Comparison of ENCODE assay signal across 8 cellular contexts in genomic region chr14:75127474-75127820, GRCh38. TPM values are rescaled to one million over a fixed set of nuclear protein-coding genes. Genes with fewer than 3 reads are reported as not detected.
DNase-seq lines count a peak whose midpoint lies in the region; ATAC-seq, FAIRE-seq and TF ChIP-seq lines count a peak whose summit lies in the region.
"Not testable (repeated sequence)": the region's sequence is repeated elsewhere in the genome, so short reads cannot be mapped to it uniquely, and the experiment has no call there.

No MANE protein-coding gene starts in this region.

- H3K36me3 ChIP-seq in Karpas-422 (ENCODE audit: insufficient read depth, low read length) = peaks cover 13% of the 10 kb centered on the region; the same call in 1 of the 2 replicates
- H3K36me3 ChIP-seq in GM12878 (ENCODE audit: control insufficient read depth in 2 of 2, insufficient read depth in 2 of 2, low read length in 1 of 2) = not testable (repeated sequence)
- H3K36me3 ChIP-seq in lower lobe of right lung = peaks cover 15% of the 10 kb centered on the region
- H3K36me3 ChIP-seq in upper lobe of left lung = peaks cover 0 to 18% (median 0%) of the 10 kb centered on the region in 4 donors

- H3K4me2 ChIP-seq in Karpas-422 (ENCODE audit: low read depth, low read length, poor library complexity, severe bottlenecking) (peak overlapping the region; percentile 86), GM12878 (ENCODE audit: control insufficient read depth, insufficient read depth) (peak overlapping the region; percentile 95)

- in situ Hi-C loops in GM12878 (cut with MboI) = loop anchor here (5.0 to 10.0 kb wide), 3 partner anchors 357 to 527 kb away; no protein-coding TSS in a partner anchor

- H3K9me2 ChIP-seq in Karpas-422 (replicated peaks; ENCODE audit: insufficient read depth, low read length) = not testable (repeated sequence)

- H3K9me3 ChIP-seq in Karpas-422 (ENCODE audit: low read length); GM12878 (replicated peaks; ENCODE audit: control insufficient read depth, insufficient read depth, low read length); lower lobe of right lung; upper lobe of left lung: not testable (repeated sequence)

- not testable (repeated sequence) for ATAC-seq in WTC11, GM12878
- ATAC-seq in lower lobe of right lung (peak; percentile 15 to 44), upper lobe of left lung (ENCODE audit: low FRiP score in 2 of 2) (peak in 1 of 2 donors; percentile 24)

- BruUV-seq in GM12878 (replicated peaks; lab: Mats Ljungman, UMichigan) = not testable (repeated sequence)

- H3K4me3 Mint-ChIP-seq in WTC11 = peak overlapping the region; percentile 87

- POLR2A ChIA-PET in WTC11 (lab: Charles Lee) (interaction anchor here (0.6 to 1.8 kb wide), 4 partner anchors 112 to 168 kb away, joined by 4 to 5 read pairs (median 4); no protein-coding TSS in a partner anchor), GM12878 (lab: Charles Lee) (interaction anchor here (0.6 to 1.3 kb wide), 4 partner anchors 10 to 175 kb away, joined by 3 read pairs; no protein-coding TSS in a partner anchor)

- SMC1A ChIA-PET in GM12878 (lab: Charles Lee; ENCODE audit: uncharacterized antibody, unreplicated experiment) = interaction anchor here (1.0 to 5.2 kb wide), 6 partner anchors 9 to 178 kb away, joined by 3 to 154 read pairs (median 10); no protein-coding TSS in a partner anchor

- peak overlapping the region; percentile 84 for H3K27ac Mint-ChIP-seq in WTC11

- H3K9me3 Mint-ChIP-seq in WTC11 = not testable (repeated sequence)

- DNase-seq in DMS53 (lab: John Stamatoyannopoulos, UW) = peak; percentile 65
- peak; percentile 76 for DNase-seq in Karpas-422
- DNase-seq in WTC11 (ENCODE audit: low spot score); GM12878 (ENCODE audit: low read depth, low spot score); fibroblast of mammary gland (ENCODE audit: low read depth); lower lobe of right lung: not testable (repeated sequence)
- DNase-seq in renal cortical epithelial cell (ENCODE audit: low read depth) = peak; percentile 25
- peak in 1 of 2 donors; percentile 24 for DNase-seq in upper lobe of left lung

- H3K9ac ChIP-seq in Karpas-422 (ENCODE audit: low read length) (peak overlapping the region; percentile 91), GM12878 (ENCODE audit: control insufficient read depth, insufficient read depth, low read length) (peak overlapping the region; percentile 95)

- RAD21 ChIA-PET in GM12878 (lab: Charles Lee; ENCODE audit: unreplicated experiment) = interaction anchor here (1.2 to 2.4 kb wide), 4 partner anchors 11 to 326 kb away, joined by 3 to 6 read pairs (median 4); no protein-coding TSS in a partner anchor

- H3K4me1 ChIP-seq in Karpas-422 (ENCODE audit: low read length) (peaks cover 43% of the 10 kb centered on the region), GM12878 (ENCODE audit: control insufficient read depth, insufficient read depth, low read length) (peaks cover 11% of the 10 kb centered on the region), lower lobe of right lung (peaks cover 47% of the 10 kb centered on the region), upper lobe of left lung (peaks cover 22 to 42% (median 34%) of the 10 kb centered on the region in 4 donors)

- H3K36me3 Mint-ChIP-seq in WTC11 = not testable (repeated sequence)

- not testable (repeated sequence) for FAIRE-seq in GM12878 (lab: Jason Lieb, UNC)

- intact Hi-C loops in GM12878 (cut with micrococcal nuclease; ENCODE audit: unreplicated experiment) = loop anchor here (2.0 kb wide), 1 partner anchor 359 kb away; no protein-coding TSS in a partner anchor
- intact Hi-C loops in lower lobe of right lung (cut with DNase I) = not testable (repeated sequence)

- H3K79me2 ChIP-seq in Karpas-422 (ENCODE audit: low read length) = peaks cover 69% of the 10 kb centered on the region
- H3K79me2 ChIP-seq in GM12878 (ENCODE audit: control insufficient read depth, insufficient read depth, low read length) = peaks cover 32% of the 10 kb centered on the region

- TF ChIP-seq RAD21 in GM12878 (IDR thresholded peaks at IDR 0.05; ENCODE audit: insufficient read depth, low read depth, low read length) = not testable (repeated sequence)

- not testable (repeated sequence) for H3K27me3 ChIP-seq in Karpas-422 (ENCODE audit: low read length); GM12878 (replicated peaks in 1 of 2; ENCODE audit: control insufficient read depth in 2 of 2, insufficient read depth in 2 of 2, low read length in 1 of 2); lower lobe of right lung (ENCODE audit: low read depth); upper lobe of left lung

- H3K27me3 Mint-ChIP-seq in WTC11 (ENCODE audit: low read depth) = not testable (repeated sequence)

- H3K4me3 ChIP-seq in Karpas-422 (ENCODE audit: low read length) = peak overlapping the region; percentile 93
- peak overlapping the region; percentile 76 for H3K4me3 ChIP-seq in GM12878
- H3K4me3 ChIP-seq in fibroblast of mammary gland (ENCODE audit: control insufficient read depth, low read depth, low read length) = peak overlapping the region; percentile 79
- peak overlapping the region; percentile 94 for H3K4me3 ChIP-seq in lower lobe of right lung
- H3K4me3 ChIP-seq in upper lobe of left lung = peak overlapping the region; percentile 71 to 86 (median 76)

- not testable (repeated sequence) for TF ChIP-seq CTCF in WTC11 (IDR thresholded peaks at IDR 0.05); GM12878 (IDR thresholded peaks at IDR 0.05 in 2 of 3, conservative IDR thresholded peaks at IDR 0.05 in 1 of 3; ENCODE audit: control insufficient read depth in 2 of 3, extremely low read depth in 1 of 3, insufficient read depth in 1 of 3, low read depth in 3 of 3, low read length in 3 of 3); fibroblast of mammary gland (conservative IDR thresholded peaks at IDR 0.05; ENCODE audit: control insufficient read depth, insufficient read depth, low read depth, low read length); lower lobe of right lung (IDR thresholded peaks at IDR 0.05); upper lobe of left lung (IDR thresholded peaks at IDR 0.05)

- H2AFZ ChIP-seq in Karpas-422 (ENCODE audit: low read length) (peak overlapping the region; percentile 73), GM12878 (ENCODE audit: control insufficient read depth, low read depth, low read length) (peak overlapping the region; percentile 95)

- H4K20me1 ChIP-seq in Karpas-422 (ENCODE audit: insufficient read depth, low read depth, low read length); GM12878 (ENCODE audit: control insufficient read depth, insufficient read depth): not testable (repeated sequence)

- CTCF ChIA-PET in WTC11 (lab: Charles Lee) = interaction anchor here (1.0 to 1.3 kb wide), 3 partner anchors 58 to 361 kb away, joined by 3 to 8 read pairs (median 4); partner anchors contain the start of gene ZC2HC1C
- CTCF ChIA-PET in GM12878 (lab: Yijun Ruan, JAX) = interaction anchor here (0.6 to 11.2 kb wide), 5 partner anchors 10 to 299 kb away, joined by 3 to 279 read pairs (median 4); no protein-coding TSS in a partner anchor

- peaks cover 18% of the 10 kb centered on the region for H3K4me1 Mint-ChIP-seq in WTC11

- TF ChIP-seq POLR2A in GM12878 (IDR thresholded peaks at IDR 0.05; ENCODE audit: low read depth, low read length); upper lobe of left lung (IDR thresholded peaks at IDR 0.05): not testable (repeated sequence)

- 34% methylated on average over 16 of the region's 16 CpGs for WGBS in GM12878 (ENCODE audit: insufficient coverage, insufficient replicate concordance, low lambda C conversion rate, missing lambda C conversion rate)
- 31 to 32% methylated on average over 16 of the region's 16 CpGs for WGBS in upper lobe of left lung, 2 donors

- H3K27ac ChIP-seq in Karpas-422 (ENCODE audit: low read length) (peak overlapping the region; percentile 73), GM12878 (ENCODE audit: control insufficient read depth, insufficient read depth) (peak overlapping the region; percentile 88), lower lobe of right lung (peak overlapping the region; percentile 99), upper lobe of left lung (peak overlapping the region; percentile 94 to 99 (median 97))

- not testable (repeated sequence) for TF ChIP-seq EP300 in GM12878 (IDR thresholded peaks at IDR 0.05; ENCODE audit: borderline replicate concordance in 1 of 2, control insufficient read depth in 1 of 2, low read depth in 2 of 2, low read length in 2 of 2); upper lobe of left lung (IDR thresholded peaks at IDR 0.05)

RNA-seq across cellular contexts. Expression of gene NEK9, which starts 0.6 kb away (rescaled TPM):
- total RNA-seq in Karpas-422 (2014; rRNA removed; shearing (Covaris generic); ENCODE audit: low replicate concordance) = 103 and 179 TPM in 2 replicates
- total RNA-seq in WTC11 (2021) = 50.8 to 60.5 TPM (median 59.1 TPM) in 3 replicates
- 102 and 108 TPM in 2 replicates for total RNA-seq in GM12878 (2013; cell fraction: nucleolus; rRNA removed)
- 39.8 and 48.1 TPM in 2 replicates for total RNA-seq in GM12878 (2014; rRNA removed)
- total RNA-seq in GM12878 (2014; rRNA removed; fragmentation: Illumina TruSeq; extraction: Trizol) = 24.7 and 26.9 TPM in 2 replicates
- total RNA-seq in GM12878 (2021) = 78.8 and 83.0 TPM in 2 replicates
- 25.6 TPM for polyA plus RNA-seq in GM12878 (2011; ENCODE audit: low read depth)
- polyA plus RNA-seq in GM12878 (2011; rRNA removed) = 51.3 and 60.0 TPM in 2 replicates
- 21.7 and 34.4 TPM in 2 replicates for polyA plus RNA-seq in GM12878 (2011; cell fraction: cytosol; rRNA removed)
- 51.1 and 77.0 TPM in 2 replicates for polyA plus RNA-seq in GM12878 (2011; cell fraction: nucleus; rRNA removed)
- 34.2 and 38.4 TPM in 2 replicates for polyA plus RNA-seq in GM12878 (2012)
- 43.0 and 55.3 TPM in 2 replicates for polyA plus RNA-seq in GM12878 (2014; fragmentation: Illumina TruSeq; extraction: Trizol)
- polyA plus RNA-seq in GM12878 (2014; fragmentation: Nextera tagmentation; extraction: Ambion mirVana) = 10 to 100 TPM in 1 of 2 experiments, 1 to 10 TPM in 1; 6.0 to 15.7 TPM
- polyA plus RNA-seq in GM12878 (2014; rRNA removed) = 61.9 and 64.5 TPM in 2 replicates
- 10 to 100 TPM; 43.4 to 46.1 TPM for polyA plus RNA-seq in GM12878 (2016; fragmentation: Nextera tagmentation; extraction: Ambion mirVana)
- polyA minus RNA-seq in GM12878 (2011; rRNA and poly(A)+ RNA removed) = 41.1 and 51.6 TPM in 2 replicates
- 17.5 and 17.6 TPM in 2 replicates for polyA minus RNA-seq in GM12878 (2011; cell fraction: cytosol; rRNA and poly(A)+ RNA removed)
- 26.8 and 65.3 TPM in 2 replicates for polyA minus RNA-seq in GM12878 (2011; cell fraction: nucleus; rRNA and poly(A)+ RNA removed)
- total RNA-seq in lower lobe of right lung = 97.7 TPM
- 20.1 and 81.5 TPM in 2 replicates for total RNA-seq in renal cortical epithelial cell
- 10 to 100 TPM; 37.5 to 96.4 (median 78.9) TPM for total RNA-seq in upper lobe of left lung

RNA-seq across cellular contexts. Expression of gene TMED10, which starts 49.0 kb away (rescaled TPM):
- total RNA-seq in Karpas-422 (2014; rRNA removed; shearing (Covaris generic); ENCODE audit: low replicate concordance) = 104 and 349 TPM in 2 replicates
- 214 to 234 TPM (median 220 TPM) in 3 replicates for total RNA-seq in WTC11 (2021)
- total RNA-seq in GM12878 (2013; cell fraction: nucleolus; rRNA removed) = 138 and 145 TPM in 2 replicates
- total RNA-seq in GM12878 (2014; rRNA removed) = 99.8 and 107 TPM in 2 replicates
- 106 and 109 TPM in 2 replicates for total RNA-seq in GM12878 (2014; rRNA removed; fragmentation: Illumina TruSeq; extraction: Trizol)
- total RNA-seq in GM12878 (2021) = 147 and 161 TPM in 2 replicates
- 99.6 TPM for polyA plus RNA-seq in GM12878 (2011; ENCODE audit: low read depth)
- 199 and 223 TPM in 2 replicates for polyA plus RNA-seq in GM12878 (2011; rRNA removed)
- polyA plus RNA-seq in GM12878 (2011; cell fraction: cytosol; rRNA removed) = 154 and 164 TPM in 2 replicates
- polyA plus RNA-seq in GM12878 (2011; cell fraction: nucleus; rRNA removed) = 56.4 and 83.3 TPM in 2 replicates
- polyA plus RNA-seq in GM12878 (2012) = 95.7 and 127 TPM in 2 replicates
- polyA plus RNA-seq in GM12878 (2014; fragmentation: Illumina TruSeq; extraction: Trizol) = 169 and 214 TPM in 2 replicates
- 100 to 1,000 TPM; 150 to 270 TPM for polyA plus RNA-seq in GM12878 (2014; fragmentation: Nextera tagmentation; extraction: Ambion mirVana)
- polyA plus RNA-seq in GM12878 (2014; rRNA removed) = 115 and 121 TPM in 2 replicates
- 100 to 1,000 TPM; 244 to 254 TPM for polyA plus RNA-seq in GM12878 (2016; fragmentation: Nextera tagmentation; extraction: Ambion mirVana)
- 340 and 413 TPM in 2 replicates for polyA minus RNA-seq in GM12878 (2011; rRNA and poly(A)+ RNA removed)
- polyA minus RNA-seq in GM12878 (2011; cell fraction: cytosol; rRNA and poly(A)+ RNA removed) = 110 and 126 TPM in 2 replicates
- polyA minus RNA-seq in GM12878 (2011; cell fraction: nucleus; rRNA and poly(A)+ RNA removed) = 38.0 and 52.0 TPM in 2 replicates
- 286 TPM for total RNA-seq in lower lobe of right lung
- 304 and 361 TPM in 2 replicates for total RNA-seq in renal cortical epithelial cell
- total RNA-seq in upper lobe of left lung = 100 to 1,000 TPM in 4 of 6 donors, 10 to 100 TPM in 2; 72.3 to 314 (median 186) TPM

RNA-seq across cellular contexts. Expression of gene ZC2HC1C, which starts 58.0 kb away (rescaled TPM):
- 1.1 and 2.9 TPM in 2 replicates for total RNA-seq in Karpas-422 (2014; rRNA removed; shearing (Covaris generic); ENCODE audit: low replicate concordance)
- total RNA-seq in WTC11 (2021) = 1.3 to 1.8 TPM (median 1.6 TPM) in 3 replicates
- 0.56 and 1.1 TPM in 2 replicates for total RNA-seq in GM12878 (2013; cell fraction: nucleolus; rRNA removed)
- 1.8 and 2.2 TPM in 2 replicates for total RNA-seq in GM12878 (2014; rRNA removed)
- 1.8 and 2.0 TPM in 2 replicates for total RNA-seq in GM12878 (2014; rRNA removed; fragmentation: Illumina TruSeq; extraction: Trizol)
- 1.1 and 1.7 TPM in 2 replicates for total RNA-seq in GM12878 (2021)
- 1.2 TPM for polyA plus RNA-seq in GM12878 (2011; ENCODE audit: low read depth)
- polyA plus RNA-seq in GM12878 (2011; rRNA removed) = 0.71 and 0.92 TPM in 2 replicates
- polyA plus RNA-seq in GM12878 (2011; cell fraction: cytosol; rRNA removed) = 0.62 and 0.73 TPM in 2 replicates
- 0.48 and 1.1 TPM in 2 replicates for polyA plus RNA-seq in GM12878 (2011; cell fraction: nucleus; rRNA removed)
- 1.1 and 1.2 TPM in 2 replicates for polyA plus RNA-seq in GM12878 (2012)
- polyA plus RNA-seq in GM12878 (2014; fragmentation: Illumina TruSeq; extraction: Trizol) = 0.90 and 1.2 TPM in 2 replicates
- polyA plus RNA-seq in GM12878 (2014; fragmentation: Nextera tagmentation; extraction: Ambion mirVana) = 1 to 10 TPM; 1.3 to 1.4 TPM
- 1.7 and 2.4 TPM in 2 replicates for polyA plus RNA-seq in GM12878 (2014; rRNA removed)
- 1 to 10 TPM; 2.9 to 3.7 TPM for polyA plus RNA-seq in GM12878 (2016; fragmentation: Nextera tagmentation; extraction: Ambion mirVana)
- 0.82 TPM in 1 of 2 replicates, not detected in the other for polyA minus RNA-seq in GM12878 (2011; rRNA and poly(A)+ RNA removed)
- not detected in 2 replicates for polyA minus RNA-seq in GM12878 (2011; cell fraction: cytosol; rRNA and poly(A)+ RNA removed)
- 0.19 and 0.60 TPM in 2 replicates for polyA minus RNA-seq in GM12878 (2011; cell fraction: nucleus; rRNA and poly(A)+ RNA removed)
- 4.7 TPM for total RNA-seq in lower lobe of right lung
- 1.6 and 4.7 TPM in 2 replicates for total RNA-seq in renal cortical epithelial cell
- 10 to 100 TPM in 3 of 6 donors, 1 to 10 TPM in 3; 3.2 to 21.0 (median 9.7) TPM for total RNA-seq in upper lobe of left lung
